In the genomic region with DNA sequence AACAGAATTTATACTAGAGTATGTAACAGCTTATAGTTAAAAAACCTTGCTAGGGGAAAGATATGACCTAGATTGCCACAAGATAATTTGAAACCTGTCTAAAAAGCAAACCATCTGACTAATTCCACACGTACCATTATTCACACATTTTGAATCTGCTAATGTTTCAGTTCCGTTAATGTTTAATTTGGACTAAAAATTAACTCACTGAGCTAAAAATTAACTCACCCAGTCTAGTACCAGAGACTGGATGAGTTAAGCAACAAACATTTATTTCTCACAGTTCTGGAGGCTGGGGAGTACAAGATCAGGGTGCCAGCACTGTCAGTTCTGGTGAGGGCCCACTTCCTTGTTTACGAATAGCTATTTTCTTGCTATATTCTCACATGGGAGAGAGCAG, we compare ENCODE assay signal across 11 cellular contexts.
A peak's percentile ranks its signal among the peaks of the same experiment; 100 is the strongest.
DNase-seq lines count a peak whose midpoint lies in the region; ATAC-seq and TF ChIP-seq lines count a peak whose summit lies in the region.
"Had no signal": no experiment of that assay in that cellular context is flagged by ENCODE, and none has a peak within 500 bp of the region (broad histone marks: within the 10 kb centered on the region; RNA-seq: fewer than 3 reads in every experiment).

No MANE protein-coding gene starts in this region.

- H3K9me3 Mint-ChIP-seq in type B pancreatic cell = no peaks in the 10 kb centered on the region
- H3K9me3 Mint-ChIP-seq in activated CD4-positive, alpha-beta T cell treated with anti-CD3 and anti-CD28 coated beads, Interleukin-2, amount 10 ng/mL, durations not matched to agents 24 days and 14 days = no peaks in the 10 kb centered on the region

- peaks cover 6% of the 10 kb centered on the region for H3K27me3 Mint-ChIP-seq in type B pancreatic cell
- H3K27me3 Mint-ChIP-seq in activated CD4-positive, alpha-beta T cell treated with anti-CD3 and anti-CD28 coated beads, Interleukin-2, amount 10 ng/mL, durations not matched to agents 24 days and 14 days = no peaks in the 10 kb centered on the region

- 24% methylated on average over 3 of the region's 3 CpGs for WGBS in liver

- H3K4me3 Mint-ChIP-seq in type B pancreatic cell = no peak overlapping the region
- H3K4me3 Mint-ChIP-seq in activated CD4-positive, alpha-beta T cell treated with anti-CD3 and anti-CD28 coated beads, Interleukin-2, amount 10 ng/mL, durations not matched to agents 24 days and 14 days = no peak overlapping the region

- no peak for TF ChIP-seq CTCF in liver (IDR thresholded peaks at IDR 0.05; ENCODE audit: low read depth, low read length, missing input control)
- TF ChIP-seq CTCF in type B pancreatic cell (conservative IDR thresholded peaks at IDR 0.05) = no peak

- peak in 1 of 2 donors; percentile 10 for TF ChIP-seq RAD21 in liver (IDR thresholded peaks at IDR 0.05)

- no peaks in the 10 kb centered on the region for H3K36me3 ChIP-seq in liver (ENCODE audit: control insufficient read depth in 4 of 4, insufficient read depth in 3 of 4, low read depth in 1 of 4, low read length in 3 of 4)
- H3K36me3 ChIP-seq: heart left ventricle, stomach had no signal

- H3K4me1 ChIP-seq in liver (ENCODE audit: control insufficient read depth in 4 of 4, insufficient read depth in 4 of 4, low read length in 3 of 4) = peaks cover 0 to 4% (median 2%) of the 10 kb centered on the region in 4 donors
- H3K4me1 ChIP-seq: heart left ventricle, stomach had no signal

- no peak overlapping the region for H3K27ac Mint-ChIP-seq in type B pancreatic cell
- no peak overlapping the region for H3K27ac Mint-ChIP-seq in activated CD4-positive, alpha-beta T cell treated with anti-CD3 and anti-CD28 coated beads, Interleukin-2, amount 10 ng/mL, durations not matched to agents 24 days and 14 days

- ATAC-seq in GM18520 (IDR thresholded peaks at IDR 0.05; ENCODE audit: unreplicated experiment) (peak; percentile 83), GM21576 (IDR thresholded peaks at IDR 0.05; ENCODE audit: unreplicated experiment) (peak; percentile 88), HG03159 (IDR thresholded peaks at IDR 0.05; ENCODE audit: unreplicated experiment) (peak; percentile 86)
- ATAC-seq: heart left ventricle had no signal

- peak overlapping the region in 1 of 2 donors; percentile 3 for H3K27ac ChIP-seq in liver (ENCODE audit: low read depth in 1 of 2, low read length in 2 of 2)
- H3K27ac ChIP-seq: heart left ventricle, stomach had no signal

- H3K36me3 Mint-ChIP-seq in type B pancreatic cell = no peaks in the 10 kb centered on the region
- no peaks in the 10 kb centered on the region for H3K36me3 Mint-ChIP-seq in activated CD4-positive, alpha-beta T cell treated with anti-CD3 and anti-CD28 coated beads, Interleukin-2, amount 10 ng/mL, durations not matched to agents 24 days and 14 days (ENCODE audit: low read depth)

- H3K9ac ChIP-seq in liver (ENCODE audit: low read depth in 1 of 2, low read length in 2 of 2) = no peak overlapping the region

- H3K9me3 ChIP-seq in liver (ENCODE audit: control insufficient read depth in 4 of 4, low read length in 3 of 4) = peaks cover 0 to 3% (median 0%) of the 10 kb centered on the region in 4 donors
- H3K9me3 ChIP-seq: heart left ventricle had no signal

- DNase-seq in NCI-H748 (lab: John Stamatoyannopoulos, UW; ENCODE audit: unreplicated experiment) (no peak), hippocampal formation (lab: John Stamatoyannopoulos, UW) (no peak), type B pancreatic cell (ENCODE audit: extremely low spot score, unreplicated experiment) (no peak)
- DNase-seq in activated CD4-positive, alpha-beta T cell treated with anti-CD3 and anti-CD28 coated beads, Interleukin-2, amount 10 ng/mL, durations not matched to agents 24 days and 14 days = no peak
- DNase-seq: activated effector memory CD4-positive, alpha-beta T cell treated with anti-CD3 and anti-CD28 coated beads, Interleukin-2, amount 50 U/mL, for 16 hours; heart left ventricle; stomach had no signal

- no peaks in the 10 kb centered on the region for H3K27me3 ChIP-seq in liver (ENCODE audit: control insufficient read depth in 4 of 4, insufficient read depth in 4 of 4, low read length in 3 of 4)
- H3K27me3 ChIP-seq: heart left ventricle, stomach had no signal

- intact Hi-C loops in activated CD4-positive, alpha-beta T cell treated with anti-CD3 and anti-CD28 coated beads, Interleukin-2, amount 10 ng/mL, durations not matched to agents 24 days and 14 days (cut with micrococcal nuclease) = no loop called here

- no peak overlapping the region for H3K4me3 ChIP-seq in liver (ENCODE audit: low read depth in 1 of 3, low read length in 3 of 3)
- H3K4me3 ChIP-seq: heart left ventricle, stomach had no signal

- no peaks in the 10 kb centered on the region for H3K4me1 Mint-ChIP-seq in type B pancreatic cell (ENCODE audit: unreplicated experiment)
- H3K4me1 Mint-ChIP-seq in activated CD4-positive, alpha-beta T cell treated with anti-CD3 and anti-CD28 coated beads, Interleukin-2, amount 10 ng/mL, durations not matched to agents 24 days and 14 days = no peaks in the 10 kb centered on the region

TF ChIP-seq in liver, 16 proteins besides CTCF, POLR2A, EP300 and RAD21:
- TF ChIP-seq, protein P1, sequence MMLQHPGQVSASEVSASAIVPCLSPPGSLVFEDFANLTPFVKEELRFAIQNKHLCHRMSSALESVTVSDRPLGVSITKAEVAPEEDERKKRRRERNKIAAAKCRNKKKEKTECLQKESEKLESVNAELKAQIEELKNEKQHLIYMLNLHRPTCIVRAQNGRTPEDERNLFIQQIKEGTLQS (IDR thresholded peaks at IDR 0.05) = no peak
- peak in 1 of 2 donors; percentile 21 for TF ChIP-seq HNF4A (conservative IDR thresholded peaks at IDR 0.05)
- no peak for TF ChIP-seq GABPA (IDR thresholded peaks at IDR 0.05 in 1 of 2, conservative IDR thresholded peaks at IDR 0.05 in 1 of 2)
- TF ChIP-seq RXRA (IDR thresholded peaks at IDR 0.05) = no peak
- TF ChIP-seq FOXA1 (IDR thresholded peaks at IDR 0.05) = no peak
- TF ChIP-seq TAF1 (conservative IDR thresholded peaks at IDR 0.05) = no peak
- TF ChIP-seq YY1 (IDR thresholded peaks at IDR 0.05) = no peak
- TF ChIP-seq, protein P2, sequence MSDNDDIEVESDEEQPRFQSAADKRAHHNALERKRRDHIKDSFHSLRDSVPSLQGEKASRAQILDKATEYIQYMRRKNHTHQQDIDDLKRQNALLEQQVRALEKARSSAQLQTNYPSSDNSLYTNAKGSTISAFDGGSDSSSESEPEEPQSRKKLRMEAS (IDR thresholded peaks at IDR 0.05) = no peak
- TF ChIP-seq EGR1 (IDR thresholded peaks at IDR 0.05; ENCODE audit: low read depth in 2 of 2) = no peak
- no peak for TF ChIP-seq NR2F2 (IDR thresholded peaks at IDR 0.05)
- TF ChIP-seq JUND (IDR thresholded peaks at IDR 0.05) = no peak
- TF ChIP-seq, protein P3, sequence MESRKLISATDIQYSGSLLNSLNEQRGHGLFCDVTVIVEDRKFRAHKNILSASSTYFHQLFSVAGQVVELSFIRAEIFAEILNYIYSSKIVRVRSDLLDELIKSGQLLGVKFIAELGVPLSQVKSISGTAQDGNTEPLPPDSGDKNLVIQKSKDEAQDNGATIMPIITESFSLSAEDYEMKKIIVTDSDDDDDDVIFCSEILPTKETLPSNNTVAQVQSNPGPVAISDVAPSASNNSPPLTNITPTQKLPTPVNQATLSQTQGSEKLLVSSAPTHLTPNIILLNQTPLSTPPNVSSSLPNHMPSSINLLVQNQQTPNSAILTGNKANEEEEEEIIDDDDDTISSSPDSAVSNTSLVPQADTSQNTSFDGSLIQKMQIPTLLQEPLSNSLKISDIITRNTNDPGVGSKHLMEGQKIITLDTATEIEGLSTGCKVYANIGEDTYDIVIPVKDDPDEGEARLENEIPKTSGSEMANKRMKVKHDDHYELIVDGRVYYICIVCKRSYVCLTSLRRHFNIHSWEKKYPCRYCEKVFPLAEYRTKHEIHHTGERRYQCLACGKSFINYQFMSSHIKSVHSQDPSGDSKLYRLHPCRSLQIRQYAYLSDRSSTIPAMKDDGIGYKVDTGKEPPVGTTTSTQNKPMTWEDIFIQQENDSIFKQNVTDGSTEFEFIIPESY (IDR thresholded peaks at IDR 0.05) = no peak
- peak; percentile 21 for TF ChIP-seq SP1 (IDR thresholded peaks at IDR 0.05)
- no peak for TF ChIP-seq HNF4G (IDR thresholded peaks at IDR 0.05)
- no peak for TF ChIP-seq FOXA2 (IDR thresholded peaks at IDR 0.05)
- TF ChIP-seq, protein P4, sequence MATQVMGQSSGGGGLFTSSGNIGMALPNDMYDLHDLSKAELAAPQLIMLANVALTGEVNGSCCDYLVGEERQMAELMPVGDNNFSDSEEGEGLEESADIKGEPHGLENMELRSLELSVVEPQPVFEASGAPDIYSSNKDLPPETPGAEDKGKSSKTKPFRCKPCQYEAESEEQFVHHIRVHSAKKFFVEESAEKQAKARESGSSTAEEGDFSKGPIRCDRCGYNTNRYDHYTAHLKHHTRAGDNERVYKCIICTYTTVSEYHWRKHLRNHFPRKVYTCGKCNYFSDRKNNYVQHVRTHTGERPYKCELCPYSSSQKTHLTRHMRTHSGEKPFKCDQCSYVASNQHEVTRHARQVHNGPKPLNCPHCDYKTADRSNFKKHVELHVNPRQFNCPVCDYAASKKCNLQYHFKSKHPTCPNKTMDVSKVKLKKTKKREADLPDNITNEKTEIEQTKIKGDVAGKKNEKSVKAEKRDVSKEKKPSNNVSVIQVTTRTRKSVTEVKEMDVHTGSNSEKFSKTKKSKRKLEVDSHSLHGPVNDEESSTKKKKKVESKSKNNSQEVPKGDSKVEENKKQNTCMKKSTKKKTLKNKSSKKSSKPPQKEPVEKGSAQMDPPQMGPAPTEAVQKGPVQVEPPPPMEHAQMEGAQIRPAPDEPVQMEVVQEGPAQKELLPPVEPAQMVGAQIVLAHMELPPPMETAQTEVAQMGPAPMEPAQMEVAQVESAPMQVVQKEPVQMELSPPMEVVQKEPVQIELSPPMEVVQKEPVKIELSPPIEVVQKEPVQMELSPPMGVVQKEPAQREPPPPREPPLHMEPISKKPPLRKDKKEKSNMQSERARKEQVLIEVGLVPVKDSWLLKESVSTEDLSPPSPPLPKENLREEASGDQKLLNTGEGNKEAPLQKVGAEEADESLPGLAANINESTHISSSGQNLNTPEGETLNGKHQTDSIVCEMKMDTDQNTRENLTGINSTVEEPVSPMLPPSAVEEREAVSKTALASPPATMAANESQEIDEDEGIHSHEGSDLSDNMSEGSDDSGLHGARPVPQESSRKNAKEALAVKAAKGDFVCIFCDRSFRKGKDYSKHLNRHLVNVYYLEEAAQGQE (IDR thresholded peaks at IDR 0.05) = no peak
